ENCODE assay signal across 14 cellular contexts in the genomic region with DNA sequence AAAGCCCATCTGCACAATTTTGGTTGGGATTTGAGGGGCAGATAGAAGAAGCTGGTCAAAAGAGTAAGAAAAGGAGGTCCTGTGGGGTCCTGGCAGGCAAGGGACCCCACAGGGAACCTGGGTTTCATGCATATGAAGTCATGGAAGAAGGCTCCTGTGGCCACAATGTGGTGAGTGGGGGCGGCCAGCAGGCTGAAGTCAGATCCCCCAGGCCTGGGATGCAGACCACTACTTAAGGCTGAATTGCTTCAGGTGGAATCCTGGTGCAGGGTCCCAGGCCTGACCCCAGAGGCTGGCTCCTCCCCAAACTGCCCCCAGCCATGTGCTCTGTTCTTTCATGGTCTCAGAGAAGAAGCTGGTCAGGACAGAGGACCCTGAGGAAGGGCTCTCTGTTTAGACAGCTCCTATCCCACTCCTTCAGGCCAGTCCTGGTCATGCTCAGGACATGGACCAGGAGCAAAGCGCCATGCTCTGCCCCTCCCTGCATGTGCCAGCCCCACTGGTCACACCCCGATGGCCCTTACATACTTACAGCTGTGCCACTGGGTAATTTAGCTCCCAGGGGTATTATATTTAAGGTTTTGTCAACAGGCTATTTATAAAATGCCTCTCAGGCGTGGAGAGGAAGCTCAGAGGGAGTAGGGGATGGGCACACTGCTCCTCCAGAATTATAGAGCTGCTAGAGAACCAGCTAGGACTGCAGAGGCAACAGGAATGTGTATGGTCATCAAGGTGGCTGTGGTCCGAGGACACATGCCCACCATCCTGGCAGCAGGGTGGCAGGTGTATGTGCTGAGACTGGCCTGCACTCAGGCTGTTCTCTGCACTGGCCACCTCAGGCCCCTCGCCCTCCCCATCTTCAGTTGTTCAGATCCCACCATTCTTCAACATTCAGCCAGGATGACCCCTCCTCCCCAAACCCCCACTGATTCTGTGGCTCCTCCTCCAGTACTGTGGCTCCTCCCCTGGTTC. TPM values are rescaled to one million over a fixed set of nuclear protein-coding genes. Genes with fewer than 3 reads are reported as not detected.
DNase-seq lines count a peak whose midpoint lies in the region; ATAC-seq and TF ChIP-seq lines count a peak whose summit lies in the region.
"Had no signal": no experiment of that assay in that cellular context is flagged by ENCODE, and none has a peak within 500 bp of the region (broad histone marks: within the 10 kb centered on the region; RNA-seq: fewer than 3 reads in every experiment).

No MANE protein-coding gene starts in this region.

- no peak overlapping the region for H4K12ac ChIP-seq in trophoblast cell (ENCODE audit: low read depth, low read length)

- no peaks in the 10 kb centered on the region for H3K9me3 ChIP-seq in RWPE2 (ENCODE audit: severe bottlenecking)
- H3K9me3 ChIP-seq in gastrocnemius medialis = no peaks in the 10 kb centered on the region
- H3K9me3 ChIP-seq in trophoblast cell (ENCODE audit: insufficient read depth, low read depth, low read length) = peaks cover 3% of the 10 kb centered on the region

- H3K27ac ChIP-seq in RWPE2 (ENCODE audit: poor library complexity, severe bottlenecking) (no peak overlapping the region), gastrocnemius medialis (peak overlapping the region in 1 of 4 donors; percentile 43), trophoblast cell (ENCODE audit: low read depth, low read length) (no peak overlapping the region)

- no peak overlapping the region for H2AK5ac ChIP-seq in trophoblast cell (ENCODE audit: low read length)

- H4K91ac ChIP-seq in trophoblast cell (ENCODE audit: low read depth, low read length) = no peak overlapping the region

- H3K27me3 ChIP-seq in RWPE2 (ENCODE audit: insufficient read depth, poor library complexity, severe bottlenecking) (no peaks in the 10 kb centered on the region), gastrocnemius medialis (no peaks in the 10 kb centered on the region), trophoblast cell (ENCODE audit: insufficient read depth, low read length) (no peaks in the 10 kb centered on the region)

- no peak overlapping the region for H2BK120ac ChIP-seq in trophoblast cell (ENCODE audit: insufficient read depth, low read length, poor library complexity)

- no peak overlapping the region for H3K14ac ChIP-seq in trophoblast cell (ENCODE audit: low read length)

- no CpG with 5 or more reads among the region's 6 CpGs for WGBS in trophoblast cell (ENCODE audit: extremely low coverage, insufficient coverage, insufficient read length)

- no peak overlapping the region for H4K8ac ChIP-seq in trophoblast cell (ENCODE audit: low read depth, low read length)

- H3K23ac ChIP-seq in trophoblast cell (ENCODE audit: low read length) = no peak overlapping the region

- H2BK5ac ChIP-seq in trophoblast cell (ENCODE audit: low read depth, low read length, poor library complexity) = no peak overlapping the region

- H2BK12ac ChIP-seq in trophoblast cell (ENCODE audit: low read length) = no peak overlapping the region

- no peaks in the 10 kb centered on the region for H3K4me1 ChIP-seq in RWPE2 (ENCODE audit: insufficient read depth, poor library complexity, severe bottlenecking)
- peaks cover 0 to 16% of the 10 kb centered on the region in 2 donors for H3K4me1 ChIP-seq in gastrocnemius medialis
- peaks cover 2 to 3% of the 10 kb centered on the region in 2 experiments for H3K4me1 ChIP-seq in trophoblast cell (ENCODE audit: control insufficient read depth in 1 of 2, insufficient read depth in 2 of 2, low read length in 2 of 2)

- peak; percentile 30 for ATAC-seq in HG02981 (IDR thresholded peaks at IDR 0.05; ENCODE audit: unreplicated experiment)
- ATAC-seq in RWPE2 (ENCODE audit: low read depth) = no peak
- peak; percentile 81 to 86 for ATAC-seq in gastrocnemius medialis
- ATAC-seq in left lobe of liver = no peak
- ATAC-seq: natural killer cell had no signal

- no peaks in the 10 kb centered on the region for H3K79me1 ChIP-seq in trophoblast cell (ENCODE audit: low read length)

- TF ChIP-seq CTCF in RWPE2 (IDR thresholded peaks at IDR 0.05; ENCODE audit: poor library complexity, severe bottlenecking) (no peak), gastrocnemius medialis (IDR thresholded peaks at IDR 0.05 in 4 of 5, conservative IDR thresholded peaks at IDR 0.05 in 1 of 5) (no peak)

- H3K4me2 ChIP-seq in trophoblast cell (ENCODE audit: low read length) = no peak overlapping the region

- intact Hi-C loops in gastrocnemius medialis (cut with DNase I; ENCODE audit: low total_unique reads) = loop anchor here (5.0 kb wide), 1 partner anchor 183 kb away; no protein-coding TSS in a partner anchor

- in situ Hi-C loops in gastrocnemius medialis (cut with MboI; ENCODE audit: low sequenced_read_pairs in 4 of 4) = no loop called here

- no peak for TF ChIP-seq POLR2A in gastrocnemius medialis (IDR thresholded peaks at IDR 0.05)

- no peak overlapping the region for H3K4me3 ChIP-seq in RWPE2 (ENCODE audit: severe bottlenecking)
- H3K4me3 ChIP-seq in gastrocnemius medialis = no peak overlapping the region
- H3K4me3 ChIP-seq in trophoblast cell (ENCODE audit: low read depth, low read length) = no peak overlapping the region

- no peaks in the 10 kb centered on the region for H3K36me3 ChIP-seq in RWPE2 (ENCODE audit: low read depth)
- H3K36me3 ChIP-seq in gastrocnemius medialis = no peaks in the 10 kb centered on the region
- no peaks in the 10 kb centered on the region for H3K36me3 ChIP-seq in trophoblast cell (ENCODE audit: control insufficient read depth in 1 of 2, insufficient read depth in 2 of 2, low read length in 2 of 2)

- H2AFZ ChIP-seq in trophoblast cell (ENCODE audit: insufficient read depth, low read length, poor library complexity) = no peak overlapping the region

- DNase-seq in NCI-H2107 treated with DMSO at 0.1 percent for 48 hours (lab: John Stamatoyannopoulos, UW; ENCODE audit: unreplicated experiment) = peak; percentile 49
- DNase-seq in NCI-H2107 (lab: John Stamatoyannopoulos, UW) = no peak
- peak; percentile 53 for DNase-seq in RWPE2 (ENCODE audit: low spot score)
- peak in 1 of 2 donors; percentile 32 for DNase-seq in gastrocnemius medialis
- no peak for DNase-seq in left lobe of liver (ENCODE audit: low spot score)
- DNase-seq in trophoblast cell = no peak
- no peak for DNase-seq in HPDE6-E6E7 (ENCODE audit: extremely low spot score)
- DNase-seq: activated T-cell treated with anti-CD3 and anti-CD28 coated beads for 4 hours, DMS 273 treated with DMSO at 0.1 percent for 48 hours, foreskin melanocyte, natural killer cell, NCI-H2081 treated with DMSO at 0.1 percent for 48 hours, RPMI8226 had no signal

- no peak overlapping the region for H3K9ac ChIP-seq in trophoblast cell (ENCODE audit: low read length)

- no peak overlapping the region for H3K4ac ChIP-seq in trophoblast cell (ENCODE audit: low read depth, low read length)

- H3K18ac ChIP-seq in trophoblast cell (ENCODE audit: low read length) = no peak overlapping the region

- H3K79me2 ChIP-seq in trophoblast cell (ENCODE audit: control insufficient read depth, insufficient read depth, low read length, poor library complexity) = no peaks in the 10 kb centered on the region

RNA-seq across cellular contexts. Expression of gene C5orf15, which starts 33.3 kb away (rescaled TPM):
- total RNA-seq in gastrocnemius medialis = 10 to 100 TPM; 18.7 to 30.3 (median 24.4) TPM
- total RNA-seq in left lobe of liver = 15.2 TPM
- polyA plus RNA-seq in trophoblast cell (2013) = 66.6 and 67.9 TPM in 2 replicates

Comparison
In these comparisons a context has a peak if more than half of its experiments do, and no peak if none do; other contexts are left out.
1. DNase-seq: peak in NCI-H2107 treated with DMSO at 0.1 percent for 48 hours (single experiment) and RWPE2 (single experiment); none in NCI-H2107 (single experiment), left lobe of liver (single experiment), trophoblast cell (0 of 2) and HPDE6-E6E7 (single experiment).
2. ATAC-seq: peak in HG02981 (single experiment) and gastrocnemius medialis (2 of 2); none in RWPE2 (single experiment) and left lobe of liver (single experiment).